9 cellular contexts compared by ENCODE assay signal in the genomic region with DNA sequence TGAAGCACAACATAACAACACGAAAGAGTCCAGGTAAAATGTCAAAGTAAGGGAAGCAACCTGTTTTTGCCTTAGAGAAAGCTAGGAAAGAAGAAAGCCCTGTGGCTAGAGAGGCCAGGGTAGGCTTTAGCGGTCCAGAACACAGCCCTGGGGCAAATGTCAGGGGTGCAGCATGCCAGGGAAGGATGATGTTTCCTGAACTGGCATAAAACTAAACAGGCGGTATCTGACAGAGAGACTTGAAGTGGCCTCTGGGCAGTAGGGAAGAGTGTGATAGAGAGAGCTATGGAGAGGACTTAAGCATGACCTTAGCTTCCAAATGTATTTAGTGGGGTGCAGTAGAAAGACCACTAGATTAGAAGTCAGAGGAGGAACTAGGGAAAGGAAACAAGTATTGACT.
"Had no signal": no experiment of that assay in that cellular context is flagged by ENCODE, and none has a peak within 500 bp of the region (broad histone marks: within the 10 kb centered on the region; RNA-seq: fewer than 3 reads in every experiment).

No MANE protein-coding gene starts in this region.

- H3K4me3 Mint-ChIP-seq: GM23338, H9, HFFc6 had no signal

- H3K4me3 ChIP-seq: GM23248, GM23338, HAP-1 had no signal

- DNase-seq: GM23248, GOT3, H7, H9, HCEC 1CT, HFFc6 had no signal

- H3K9me3 ChIP-seq: HAP-1 had no signal

- H3K9ac ChIP-seq: GM23248 had no signal

- H3K27ac Mint-ChIP-seq: GM23338, H9, HFFc6 had no signal

- H3K27ac ChIP-seq: GM23248 had no signal

- ATAC-seq: GM23338, HCT116 had no signal

- H3K9me3 Mint-ChIP-seq: GM23338, H9, HFFc6 had no signal
